20 cellular contexts compared by ENCODE assay signal in the genomic region with DNA sequence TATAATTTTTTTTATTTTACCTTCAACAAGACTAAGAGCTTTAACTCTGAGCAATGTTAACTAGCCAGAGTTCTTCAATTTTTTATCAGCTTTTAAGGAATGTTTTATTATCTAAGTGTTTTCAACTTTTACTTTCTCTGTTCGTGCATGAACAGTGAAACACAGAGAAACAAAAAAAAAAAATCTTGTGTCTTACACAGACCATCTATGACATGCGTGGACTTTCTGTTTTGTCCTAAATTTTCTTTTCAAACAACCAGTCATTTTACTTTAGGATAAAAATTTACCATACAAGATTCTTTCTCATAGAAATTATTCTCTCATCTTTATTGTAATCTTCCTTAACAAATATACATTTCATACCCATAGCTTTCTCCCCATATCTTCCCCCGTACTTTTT.
"Had no signal": no experiment of that assay in that cellular context is flagged by ENCODE, and none has a peak within 500 bp of the region (broad histone marks: within the 10 kb centered on the region; RNA-seq: fewer than 3 reads in every experiment).

No MANE protein-coding gene starts in this region.

- H3K9me3 ChIP-seq: adrenal gland, esophagus squamous epithelium, prostate gland, right atrium auricular region, tibial artery had no signal

- H3K27me3 ChIP-seq: adrenal gland, esophagus squamous epithelium, hepatocyte, right atrium auricular region, tibial artery had no signal

- H3K27ac Mint-ChIP-seq: activated CD4-positive, alpha-beta T cell treated with anti-CD3 and anti-CD28 coated beads for 36 hours; activated naive CD4-positive, alpha-beta T cell treated with anti-CD3 and anti-CD28 coated beads, Interleukin-2, amount 50 U/mL, for 72 hours; memory B cell; naive B cell; T-helper 2 cell treated with Interferon-gamma antibody and Interleukin-4, amounts not matched to agents 5 μg/mL and 100 μg/mL, for 36 hours; WTC11 had no signal

- H3K4me3 ChIP-seq: adrenal gland, esophagus squamous epithelium, hepatocyte, left ventricle myocardium inferior, mucosa of descending colon, prostate gland, right atrium auricular region, tibial artery had no signal

- DNase-seq: activated CD4-positive, alpha-beta T cell treated with anti-CD3 and anti-CD28 coated beads for 36 hours; activated CD4-positive, alpha-beta T cell treated with anti-CD3 and anti-CD28 coated beads, Interleukin-2, amount 50 U/mL, for 48 hours; activated gamma-delta T cell treated with Interleukin-2 at 50 U/mL for 16 hours; adrenal gland; effector CD4-positive, alpha-beta T cell; esophagus squamous epithelium; left ventricle myocardium inferior; mucosa of descending colon; naive B cell; stimulated activated CD4-positive, alpha-beta T cell treated with anti-CD3 and anti-CD28 coated beads, Interleukin-2, amount 100 ng/mL, for 24 hours; stimulated activated naive CD4-positive, alpha-beta T cell treated with Interleukin-2 at 50 U/mL for 16 hours; tibial artery had no signal

- H2AFZ ChIP-seq: hepatocyte had no signal

- H3K36me3 Mint-ChIP-seq: activated naive CD4-positive, alpha-beta T cell treated with anti-CD3 and anti-CD28 coated beads, Interleukin-2, amount 50 U/mL, for 72 hours; memory B cell had no signal

- H3K4me1 ChIP-seq: adrenal gland, esophagus squamous epithelium, left ventricle myocardium inferior, prostate gland, right atrium auricular region, tibial artery had no signal

- H3K4me1 Mint-ChIP-seq: activated CD4-positive, alpha-beta T cell treated with anti-CD3 and anti-CD28 coated beads for 36 hours; memory B cell; naive B cell; neural crest cell; WTC11 had no signal

- H3K79me2 ChIP-seq: hepatocyte had no signal

- H3K27me3 Mint-ChIP-seq: activated CD4-positive, alpha-beta T cell treated with anti-CD3 and anti-CD28 coated beads for 36 hours; memory B cell; naive B cell had no signal

- H3K4me3 Mint-ChIP-seq: activated CD4-positive, alpha-beta T cell treated with anti-CD3 and anti-CD28 coated beads for 36 hours; memory B cell; naive B cell; neural crest cell; T-helper 2 cell treated with Interferon-gamma antibody and Interleukin-4, amounts not matched to agents 5 μg/mL and 100 μg/mL, for 36 hours; WTC11 had no signal

- ATAC-seq: activated CD4-positive, alpha-beta T cell treated with anti-CD3 and anti-CD28 coated beads for 36 hours; activated naive CD4-positive, alpha-beta T cell treated with anti-CD3 and anti-CD28 coated beads, Interleukin-2, amount 50 U/mL, for 72 hours; mucosa of descending colon; WTC11 had no signal

- H3K4me2 ChIP-seq: hepatocyte had no signal

- H3K27ac ChIP-seq: adrenal gland, esophagus squamous epithelium, hepatocyte, left ventricle myocardium inferior, prostate gland, right atrium auricular region, tibial artery had no signal

- H3K36me3 ChIP-seq: adrenal gland, esophagus squamous epithelium, left ventricle myocardium inferior, prostate gland, right atrium auricular region, tibial artery had no signal
